Comparison of ENCODE assay signal across 1 cellular context in genomic region chr20:54995553-54995952, GRCh38.
TF ChIP-seq lines count a peak whose summit lies in the region.

No MANE protein-coding gene starts in this region.

TF ChIP-seq in GM12878, 131 proteins besides CTCF, POLR2A, EP300 and RAD21 (continued from another document):
- no peak for TF ChIP-seq CREB1 (IDR thresholded peaks at IDR 0.05; ENCODE audit: low read depth)
